Comparison of ENCODE assay signal across 21 cellular contexts in genomic region chrX:71167031-71167781, GRCh38. TPM values are rescaled to one million over a fixed set of nuclear protein-coding genes. Genes with fewer than 3 reads are reported as not detected.
DNase-seq lines count a peak whose midpoint lies in the region; ATAC-seq, FAIRE-seq and TF ChIP-seq lines count a peak whose summit lies in the region.
"Had no signal": no experiment of that assay in that cellular context is flagged by ENCODE, and none has a peak within 500 bp of the region (broad histone marks: within the 10 kb centered on the region; RNA-seq: fewer than 3 reads in every experiment).

No MANE protein-coding gene starts in this region.

- no peak for TF ChIP-seq EP300 in HepG2 (IDR thresholded peaks at IDR 0.05; ENCODE audit: low read depth in 2 of 2, low read length in 2 of 2)
- TF ChIP-seq EP300 in HepG2 (CRISPR knock-in tag; IDR thresholded peaks at IDR 0.05; ENCODE audit: borderline replicate concordance), result no peak
- TF ChIP-seq EP300 in sigmoid colon (IDR thresholded peaks at IDR 0.05), result no peak

- CTCF ChIA-PET in HepG2 (lab: Yijun Ruan, JAX; ENCODE audit: low intra/inter-chr PET ratio, low total read pairs), result no interaction called here

- intact Hi-C loops in HepG2 (cut with micrococcal nuclease; ENCODE audit: unreplicated experiment), result no loop called here
- intact Hi-C loops in right lobe of liver (cut with DNase I), result no loop called here
- intact Hi-C loops in sigmoid colon (cut with DNase I), result no loop called here

- TF ChIP-seq RAD21 in HepG2 (CRISPR knock-in tag; IDR thresholded peaks at IDR 0.05), result no peak

- FAIRE-seq in HepG2 (lab: Jason Lieb, UNC), result no peak
- FAIRE-seq: GM18507, GM19239 had no signal

- no peaks in the 10 kb centered on the region for H4K20me1 ChIP-seq in HepG2 (ENCODE audit: insufficient read depth, low read length)

- TF ChIP-seq POLR2A in HepG2 (IDR thresholded peaks at IDR 0.05; ENCODE audit: insufficient read depth in 1 of 2, low read depth in 2 of 2, low read length in 2 of 2) (no peak), right lobe of liver (IDR thresholded peaks at IDR 0.05) (no peak), sigmoid colon (IDR thresholded peaks at IDR 0.05) (no peak)

- H3K27ac ChIP-seq in HepG2 (ENCODE audit: extremely low read length, insufficient read depth, low read length) (no peak overlapping the region), right lobe of liver (no peak overlapping the region), cingulate gyrus (ENCODE audit: low read depth, low read length) (peak overlapping the region; percentile 61), sigmoid colon (no peak overlapping the region)
- H3K27ac ChIP-seq: 22Rv1 had no signal

- in situ Hi-C loops in HepG2 (cut with HindIII; ENCODE audit: extremely low pct_ligation_motif_present, low pct_unique_long_range_greater_than_20kb), result no loop called here

- no peaks in the 10 kb centered on the region for H3K9me3 ChIP-seq in HepG2 (ENCODE audit: low read length)
- H3K9me3 ChIP-seq in right lobe of liver, result no peaks in the 10 kb centered on the region
- H3K9me3 ChIP-seq in sigmoid colon, result no peaks in the 10 kb centered on the region
- H3K9me3 ChIP-seq: Caco-2 had no signal

- H3K4me3 ChIP-seq in HepG2 (replicated peaks in 1 of 3; ENCODE audit: insufficient read depth in 1 of 3, low read depth in 2 of 3, low read length in 3 of 3) (no peak overlapping the region), right lobe of liver (no peak overlapping the region), sigmoid colon (no peak overlapping the region)

- H3K27me3 ChIP-seq in HepG2 (ENCODE audit: control insufficient read depth in 1 of 2, insufficient read depth in 2 of 2, low read length in 2 of 2) (no peaks in the 10 kb centered on the region), right lobe of liver (no peaks in the 10 kb centered on the region), sigmoid colon (no peaks in the 10 kb centered on the region)

- WGBS in HepG2 (ENCODE audit: low lambda C conversion rate), result 20% methylated on average over 2 of the region's 17 CpGs
- WGBS in right lobe of liver (ENCODE audit: insufficient coverage, low coverage, low lambda C conversion rate, missing lambda C conversion rate), result 78% methylated on average over 7 of the region's 17 CpGs
- WGBS in sigmoid colon, 2 donors, result 93 to 95% methylated on average over 17 of the region's 17 CpGs

- no peak for ATAC-seq in HepG2
- no peak for ATAC-seq in right lobe of liver
- no peak for ATAC-seq in GM18873 (IDR thresholded peaks at IDR 0.05; ENCODE audit: low FRiP score, unreplicated experiment)
- no peak for ATAC-seq in HG03139 (IDR thresholded peaks at IDR 0.05; ENCODE audit: unreplicated experiment)

- H3K36me3 ChIP-seq in HepG2 (replicated peaks in 1 of 2; ENCODE audit: control insufficient read depth in 1 of 2, insufficient read depth in 2 of 2, low read length in 2 of 2) (no peaks in the 10 kb centered on the region), right lobe of liver (no peaks in the 10 kb centered on the region), sigmoid colon (no peaks in the 10 kb centered on the region)

- TF ChIP-seq CTCF in HepG2 (CRISPR knock-in tag; IDR thresholded peaks at IDR 0.05) (no peak), right lobe of liver (IDR thresholded peaks at IDR 0.05) (no peak), sigmoid colon (IDR thresholded peaks at IDR 0.05) (no peak)

- H3K4me2 ChIP-seq in HepG2 (ENCODE audit: low read depth, low read length), result no peak overlapping the region

- no peaks in the 10 kb centered on the region for H3K79me2 ChIP-seq in HepG2 (ENCODE audit: insufficient read depth, low read length)

- H3K4me1 ChIP-seq in HepG2 (ENCODE audit: insufficient read depth, low read length), result 0 out of 2 replicates have a peak, but pooled peaks cover 18% of the 10 kb centered on the region
- H3K4me1 ChIP-seq in right lobe of liver, result no peaks in the 10 kb centered on the region
- H3K4me1 ChIP-seq in sigmoid colon, result no peaks in the 10 kb centered on the region
- H3K4me1 ChIP-seq: Caco-2 had no signal

- BruUV-seq in HepG2 (replicated peaks; lab: Mats Ljungman, UMichigan), result no TSS peak

- DNase-seq in HepG2 (ENCODE audit: low spot score) (no peak), right lobe of liver (no peak), mesenteric fat pad (ENCODE audit: low spot score) (peak; percentile 82), sigmoid colon (no peak)
- DNase-seq in activated CD4-positive, alpha-beta T cell treated with anti-CD3 and anti-CD28 coated beads for 1 hour, result no peak
- DNase-seq: Caco-2; CD8-positive, alpha-beta memory T cell; DND-41; GF-D8; HCEC 1CT; KG1 had no signal

- no peak overlapping the region for H2AFZ ChIP-seq in HepG2 (ENCODE audit: low read length)

- no peak overlapping the region for H3K9ac ChIP-seq in HepG2 (ENCODE audit: insufficient read depth, low read depth, low read length)

- POLR2A ChIA-PET in HepG2 (lab: Yijun Ruan, JAX), result no interaction called here

RNA-seq across cellular contexts. Expression of gene NLGN3, which starts 22.6 kb away (rescaled TPM):
- total RNA-seq in HepG2 (2016; rRNA removed; fragmentation: Illumina TruSeq; extraction: Trizol), result 0.04 TPM in 1 of 2 replicates, not detected in the other
- total RNA-seq in HepG2 (2016; cell fraction: cytosol; rRNA removed; fragmentation: Illumina TruSeq; extraction: Trizol; ENCODE audit: low read depth), result not detected in 2 replicates
- not detected in 2 replicates for total RNA-seq in HepG2 (2016; cell fraction: insoluble cytoplasmic fraction; rRNA removed; fragmentation: Illumina TruSeq; extraction: Trizol)
- not detected in 2 replicates for total RNA-seq in HepG2 (2016; cell fraction: membrane; rRNA removed; fragmentation: Illumina TruSeq; extraction: Trizol)
- total RNA-seq in HepG2 (2016; cell fraction: nucleus; rRNA removed; fragmentation: Illumina TruSeq; extraction: Trizol), result not detected in 2 replicates
- polyA plus RNA-seq in HepG2 (2011; rRNA removed), result 0.16 and 0.29 TPM in 2 replicates
- polyA plus RNA-seq in HepG2 (2011; cell fraction: cytosol; rRNA removed), result 0.05 and 0.19 TPM in 2 replicates
- polyA plus RNA-seq in HepG2 (2011; cell fraction: nucleus; rRNA removed), result 1.1 and 1.7 TPM in 2 replicates
- polyA plus RNA-seq in HepG2 (2012), result 0.36 and 0.51 TPM in 2 replicates
- polyA plus RNA-seq in HepG2 (2016; cell fraction: cytosol; fragmentation: Illumina TruSeq; extraction: Trizol; ENCODE audit: low read depth), result not detected in 2 replicates
- polyA plus RNA-seq in HepG2 (2016; cell fraction: insoluble cytoplasmic fraction; fragmentation: Illumina TruSeq; extraction: Trizol; ENCODE audit: low read depth), result not detected in 2 replicates
- polyA plus RNA-seq in HepG2 (2016; cell fraction: membrane; fragmentation: Illumina TruSeq; extraction: Trizol; ENCODE audit: low read depth), result not detected in 2 replicates
- 0.23 and 0.24 TPM in 2 replicates for polyA plus RNA-seq in HepG2 (2016; cell fraction: nucleus; fragmentation: Illumina TruSeq; extraction: Trizol; ENCODE audit: insufficient read depth, low read depth)
- 0.22 and 1.6 TPM in 2 replicates for polyA minus RNA-seq in HepG2 (2011; rRNA and poly(A)+ RNA removed; ENCODE audit: low replicate concordance)
- not detected in 2 replicates for polyA minus RNA-seq in HepG2 (2011; cell fraction: cytosol; rRNA and poly(A)+ RNA removed)
- 0.50 and 0.52 TPM in 2 replicates for polyA minus RNA-seq in HepG2 (2011; cell fraction: nucleus; rRNA and poly(A)+ RNA removed)
- under 1 TPM in 5 of 6 experiments, not detected in 1; 0.12 to 0.25 (median 0.14) TPM for total RNA-seq in right lobe of liver
- 0.48 TPM for total RNA-seq in mesenteric fat pad
- total RNA-seq in sigmoid colon, result 1 to 10 TPM in 3 of 4 donors, under 1 TPM in 1; 0.99 to 3.6 (median 2.6) TPM
- under 1 TPM in 2 of 3 donors, not detected in 1; under 0.01 to 0.95 TPM for polyA plus RNA-seq in sigmoid colon

RNA-seq across cellular contexts. Expression of gene MED12, which starts 48.8 kb away (rescaled TPM):
- total RNA-seq in HepG2 (2016; rRNA removed; fragmentation: Illumina TruSeq; extraction: Trizol) (15.0 and 16.0 TPM in 2 replicates), right lobe of liver (10 to 100 TPM in 5 of 6 experiments, 1 to 10 TPM in 1; 7.8 to 16.3 (median 12.5) TPM), mesenteric fat pad (46.7 TPM), sigmoid colon (10 to 100 TPM; 15.6 to 27.6 (median 24.4) TPM)
- total RNA-seq in HepG2 (2016; cell fraction: cytosol; rRNA removed; fragmentation: Illumina TruSeq; extraction: Trizol; ENCODE audit: low read depth), result 0.81 and 2.3 TPM in 2 replicates
- total RNA-seq in HepG2 (2016; cell fraction: insoluble cytoplasmic fraction; rRNA removed; fragmentation: Illumina TruSeq; extraction: Trizol), result 12.8 and 12.9 TPM in 2 replicates
- total RNA-seq in HepG2 (2016; cell fraction: membrane; rRNA removed; fragmentation: Illumina TruSeq; extraction: Trizol), result 3.6 and 6.7 TPM in 2 replicates
- total RNA-seq in HepG2 (2016; cell fraction: nucleus; rRNA removed; fragmentation: Illumina TruSeq; extraction: Trizol), result 13.4 and 18.0 TPM in 2 replicates
- polyA plus RNA-seq in HepG2 (2011; rRNA removed) (9.4 and 13.5 TPM in 2 replicates), sigmoid colon (10 to 100 TPM in 2 of 3 donors, 1 to 10 TPM in 1; 4.9 to 17.4 (median 16.1) TPM)
- 3.7 TPM in 2 replicates for polyA plus RNA-seq in HepG2 (2011; cell fraction: cytosol; rRNA removed)
- 49.9 and 57.8 TPM in 2 replicates for polyA plus RNA-seq in HepG2 (2011; cell fraction: nucleus; rRNA removed)
- polyA plus RNA-seq in HepG2 (2012), result 12.9 and 17.5 TPM in 2 replicates
- polyA plus RNA-seq in HepG2 (2016; cell fraction: cytosol; fragmentation: Illumina TruSeq; extraction: Trizol; ENCODE audit: low read depth), result 0.80 and 1.2 TPM in 2 replicates
- polyA plus RNA-seq in HepG2 (2016; cell fraction: insoluble cytoplasmic fraction; fragmentation: Illumina TruSeq; extraction: Trizol; ENCODE audit: low read depth), result 10.9 and 15.7 TPM in 2 replicates
- polyA plus RNA-seq in HepG2 (2016; cell fraction: membrane; fragmentation: Illumina TruSeq; extraction: Trizol; ENCODE audit: low read depth), result 1.8 and 2.1 TPM in 2 replicates
- polyA plus RNA-seq in HepG2 (2016; cell fraction: nucleus; fragmentation: Illumina TruSeq; extraction: Trizol; ENCODE audit: insufficient read depth, low read depth), result 29.0 and 30.1 TPM in 2 replicates
- 75.3 and 81.1 TPM in 2 replicates for polyA minus RNA-seq in HepG2 (2011; rRNA and poly(A)+ RNA removed; ENCODE audit: low replicate concordance)
- 20.1 and 24.4 TPM in 2 replicates for polyA minus RNA-seq in HepG2 (2011; cell fraction: cytosol; rRNA and poly(A)+ RNA removed)
- 38.9 and 40.7 TPM in 2 replicates for polyA minus RNA-seq in HepG2 (2011; cell fraction: nucleus; rRNA and poly(A)+ RNA removed)

RNA-seq across cellular contexts. Expression of gene GJB1, which starts 55.8 kb away (rescaled TPM):
- total RNA-seq in HepG2 (2016; rRNA removed; fragmentation: Illumina TruSeq; extraction: Trizol) (47.8 and 111 TPM in 2 replicates), right lobe of liver (100 to 1,000 TPM; 120 to 329 (median 205) TPM), mesenteric fat pad (not detected), sigmoid colon (not detected)
- 30.0 and 31.9 TPM in 2 replicates for total RNA-seq in HepG2 (2016; cell fraction: cytosol; rRNA removed; fragmentation: Illumina TruSeq; extraction: Trizol; ENCODE audit: low read depth)
- total RNA-seq in HepG2 (2016; cell fraction: insoluble cytoplasmic fraction; rRNA removed; fragmentation: Illumina TruSeq; extraction: Trizol), result 43.6 and 115 TPM in 2 replicates
- 50.9 and 52.8 TPM in 2 replicates for total RNA-seq in HepG2 (2016; cell fraction: membrane; rRNA removed; fragmentation: Illumina TruSeq; extraction: Trizol)
- total RNA-seq in HepG2 (2016; cell fraction: nucleus; rRNA removed; fragmentation: Illumina TruSeq; extraction: Trizol), result 68.5 and 79.5 TPM in 2 replicates
- polyA plus RNA-seq in HepG2 (2011; rRNA removed) (161 and 197 TPM in 2 replicates), sigmoid colon (10 to 100 TPM; 12.6 to 65.6 (median 16.2) TPM)
- 307 and 330 TPM in 2 replicates for polyA plus RNA-seq in HepG2 (2011; cell fraction: cytosol; rRNA removed)
- 86.1 and 111 TPM in 2 replicates for polyA plus RNA-seq in HepG2 (2011; cell fraction: nucleus; rRNA removed)
- polyA plus RNA-seq in HepG2 (2012), result 102 and 110 TPM in 2 replicates
- polyA plus RNA-seq in HepG2 (2016; cell fraction: cytosol; fragmentation: Illumina TruSeq; extraction: Trizol; ENCODE audit: low read depth), result 39.6 and 40.8 TPM in 2 replicates
- 45.8 and 50.6 TPM in 2 replicates for polyA plus RNA-seq in HepG2 (2016; cell fraction: insoluble cytoplasmic fraction; fragmentation: Illumina TruSeq; extraction: Trizol; ENCODE audit: low read depth)
- 50.7 and 51.5 TPM in 2 replicates for polyA plus RNA-seq in HepG2 (2016; cell fraction: membrane; fragmentation: Illumina TruSeq; extraction: Trizol; ENCODE audit: low read depth)
- 115 and 127 TPM in 2 replicates for polyA plus RNA-seq in HepG2 (2016; cell fraction: nucleus; fragmentation: Illumina TruSeq; extraction: Trizol; ENCODE audit: insufficient read depth, low read depth)
- 332 TPM in 1 of 2 replicates, not detected in the other for polyA minus RNA-seq in HepG2 (2011; rRNA and poly(A)+ RNA removed; ENCODE audit: low replicate concordance)
- polyA minus RNA-seq in HepG2 (2011; cell fraction: cytosol; rRNA and poly(A)+ RNA removed), result 64.5 and 82.6 TPM in 2 replicates
- polyA minus RNA-seq in HepG2 (2011; cell fraction: nucleus; rRNA and poly(A)+ RNA removed), result 18.2 and 29.2 TPM in 2 replicates
- total RNA-seq: A673; CD8-positive, alpha-beta memory T cell; H4 had no signal
- polyA plus RNA-seq: BJ; CD8-positive, alpha-beta memory T cell; IgD-negative memory B cell had no signal

RNA-seq across cellular contexts. Expression of gene IL2RG, which starts 55.8 kb away (rescaled TPM):
- not detected in 2 replicates for total RNA-seq in HepG2 (2016; rRNA removed; fragmentation: Illumina TruSeq; extraction: Trizol)
- total RNA-seq in HepG2 (2016; cell fraction: cytosol; rRNA removed; fragmentation: Illumina TruSeq; extraction: Trizol; ENCODE audit: low read depth), result not detected in 2 replicates
- total RNA-seq in HepG2 (2016; cell fraction: insoluble cytoplasmic fraction; rRNA removed; fragmentation: Illumina TruSeq; extraction: Trizol), result not detected in 2 replicates
- total RNA-seq in HepG2 (2016; cell fraction: membrane; rRNA removed; fragmentation: Illumina TruSeq; extraction: Trizol), result not detected in 2 replicates
- not detected in 2 replicates for total RNA-seq in HepG2 (2016; cell fraction: nucleus; rRNA removed; fragmentation: Illumina TruSeq; extraction: Trizol)
- polyA plus RNA-seq in HepG2 (2011; rRNA removed), result 0.98 and 1.1 TPM in 2 replicates
- polyA plus RNA-seq in HepG2 (2011; cell fraction: cytosol; rRNA removed), result 1.6 and 1.8 TPM in 2 replicates
- 0.56 and 1.6 TPM in 2 replicates for polyA plus RNA-seq in HepG2 (2011; cell fraction: nucleus; rRNA removed)
- polyA plus RNA-seq in HepG2 (2012), result 0.99 and 1.7 TPM in 2 replicates
- not detected in 2 replicates for polyA plus RNA-seq in HepG2 (2016; cell fraction: cytosol; fragmentation: Illumina TruSeq; extraction: Trizol; ENCODE audit: low read depth)
- polyA plus RNA-seq in HepG2 (2016; cell fraction: insoluble cytoplasmic fraction; fragmentation: Illumina TruSeq; extraction: Trizol; ENCODE audit: low read depth), result not detected in 2 replicates
- not detected in 2 replicates for polyA plus RNA-seq in HepG2 (2016; cell fraction: membrane; fragmentation: Illumina TruSeq; extraction: Trizol; ENCODE audit: low read depth)
- not detected in 2 replicates for polyA plus RNA-seq in HepG2 (2016; cell fraction: nucleus; fragmentation: Illumina TruSeq; extraction: Trizol; ENCODE audit: insufficient read depth, low read depth)
- 0.84 and 1.5 TPM in 2 replicates for polyA minus RNA-seq in HepG2 (2011; rRNA and poly(A)+ RNA removed; ENCODE audit: low replicate concordance)
- 0.79 TPM in 1 of 2 replicates, not detected in the other for polyA minus RNA-seq in HepG2 (2011; cell fraction: cytosol; rRNA and poly(A)+ RNA removed)
- 0.26 TPM in 1 of 2 replicates, not detected in the other for polyA minus RNA-seq in HepG2 (2011; cell fraction: nucleus; rRNA and poly(A)+ RNA removed)
- 1 to 10 TPM in 5 of 6 experiments, under 1 TPM in 1; 0.64 to 4.0 (median 1.7) TPM for total RNA-seq in right lobe of liver
- 5.8 TPM for total RNA-seq in mesenteric fat pad
- 1 to 10 TPM in 3 of 4 donors, not detected in 1; 1.7 to 8.1 (median 3.2) TPM for total RNA-seq in sigmoid colon
- 10 to 100 TPM; 14.4 to 90.1 (median 39.1) TPM for polyA plus RNA-seq in sigmoid colon
- total RNA-seq: H4 had no signal

Comparison
In these comparisons a context has a peak if more than half of its experiments do, and no peak if none do; other contexts are left out.
1. RNA of gene GJB1, which starts 55.8 kb away (total RNA-seq): 120 to 329 TPM in right lobe of liver and 30.0 to 115 TPM in HepG2; not detected in mesenteric fat pad (single experiment) and not detected in sigmoid colon; every median in the first group is over 10 times any median in the second.